8 cellular contexts compared by ENCODE assay signal in genomic region chr22:37283393-37283937, GRCh38. TPM values are rescaled to one million over a fixed set of nuclear protein-coding genes. Genes with fewer than 3 reads are reported as not detected.
A peak's percentile ranks its signal among the peaks of the same experiment; 100 is the strongest.
DNase-seq lines count a peak whose midpoint lies in the region; ATAC-seq and TF ChIP-seq lines count a peak whose summit lies in the region.

No MANE protein-coding gene starts in this region.

- H3K27ac Mint-ChIP-seq in activated T-cell treated with anti-CD3 and anti-CD28 coated beads, Interleukin-2, amount 50 U/mL, for 24 hours = peak overlapping the region; percentile 98

- peak; percentile 75 for DNase-seq in activated T-cell treated with anti-CD3 and anti-CD28 coated beads, Interleukin-2, amount 50 U/mL, for 1 hour
- DNase-seq in activated T-cell treated with anti-CD3 and anti-CD28 coated beads for 4 hours (no peak), left ventricle myocardium inferior (no peak), thoracic aorta (ENCODE audit: low spot score) (no peak), DMS 273 (lab: John Stamatoyannopoulos, UW; ENCODE audit: unreplicated experiment) (no peak), COLO668 (lab: John Stamatoyannopoulos, UW; ENCODE audit: unreplicated experiment) (no peak)
- peak; percentile 78 for DNase-seq in activated T-cell treated with anti-CD3 and anti-CD28 coated beads, Interleukin-2, amount 50 U/mL, for 24 hours

- H3K4me3 ChIP-seq in left ventricle myocardium inferior (peak overlapping the region; percentile 51), thoracic aorta (peak overlapping the region; percentile 67)

- peaks cover 71% of the 10 kb centered on the region for H3K4me1 Mint-ChIP-seq in activated T-cell treated with anti-CD3 and anti-CD28 coated beads, Interleukin-2, amount 50 U/mL, for 24 hours (ENCODE audit: low read depth)

- TF ChIP-seq CTCF in left ventricle myocardium inferior (IDR thresholded peaks at IDR 0.05; ENCODE audit: borderline replicate concordance) (no peak), thoracic aorta (IDR thresholded peaks at IDR 0.05) (no peak)

- H3K9me3 ChIP-seq in left ventricle myocardium inferior (replicated peaks) (no peaks in the 10 kb centered on the region), thoracic aorta (no peaks in the 10 kb centered on the region)

- ATAC-seq in thoracic aorta (ENCODE audit: insufficient number of reproducible peaks, low FRiP score, low read depth) (no peak), HG03135 (IDR thresholded peaks at IDR 0.05; ENCODE audit: unreplicated experiment) (no peak)

- H3K36me3 Mint-ChIP-seq in activated T-cell treated with anti-CD3 and anti-CD28 coated beads, Interleukin-2, amount 50 U/mL, for 24 hours (ENCODE audit: low read depth) = peaks cover 12% of the 10 kb centered on the region

- no peaks in the 10 kb centered on the region for H3K36me3 ChIP-seq in left ventricle myocardium inferior
- no peaks in the 10 kb centered on the region for H3K36me3 ChIP-seq in thoracic aorta

- H3K27me3 Mint-ChIP-seq in activated T-cell treated with anti-CD3 and anti-CD28 coated beads, Interleukin-2, amount 50 U/mL, for 24 hours = no peaks in the 10 kb centered on the region

- H3K9me3 Mint-ChIP-seq in activated T-cell treated with anti-CD3 and anti-CD28 coated beads, Interleukin-2, amount 50 U/mL, for 24 hours = no peaks in the 10 kb centered on the region

- H3K4me1 ChIP-seq in left ventricle myocardium inferior = peaks cover 11% of the 10 kb centered on the region
- no peaks in the 10 kb centered on the region for H3K4me1 ChIP-seq in thoracic aorta (ENCODE audit: control insufficient read depth in 1 of 2, low read depth in 2 of 2)

- intact Hi-C loops in left ventricle myocardium inferior (cut with micrococcal nuclease) = no loop called here

- H3K27me3 ChIP-seq in left ventricle myocardium inferior (ENCODE audit: low read depth) = peaks cover 97% of the 10 kb centered on the region
- H3K27me3 ChIP-seq in thoracic aorta (replicated peaks; ENCODE audit: insufficient read depth) = no peaks in the 10 kb centered on the region

- H3K27ac ChIP-seq in left ventricle myocardium inferior (replicated peaks) (peak overlapping the region; percentile 55), thoracic aorta (peak overlapping the region in 1 of 2 donors; percentile 30)

- H3K4me3 Mint-ChIP-seq in activated T-cell treated with anti-CD3 and anti-CD28 coated beads, Interleukin-2, amount 50 U/mL, for 24 hours = peak overlapping the region; percentile 84

RNA-seq across cellular contexts. Expression of gene CYTH4, which starts 1.2 kb away (rescaled TPM):
- 4.8 TPM for total RNA-seq in left ventricle myocardium inferior
- 10 to 100 TPM; 50.8 to 78.0 TPM for total RNA-seq in thoracic aorta

RNA-seq across cellular contexts. Expression of gene RAC2, which starts 39.4 kb away (rescaled TPM):
- 1.8 TPM for total RNA-seq in left ventricle myocardium inferior
- 10 to 100 TPM; 10.7 to 16.2 TPM for total RNA-seq in thoracic aorta

Comparison
In these comparisons a context has a peak if more than half of its experiments do, and no peak if none do; other contexts are left out.
1. DNase-seq: peak in activated T-cell treated with anti-CD3 and anti-CD28 coated beads, Interleukin-2, amount 50 U/mL, for 1 hour (single experiment) and activated T-cell treated with anti-CD3 and anti-CD28 coated beads, Interleukin-2, amount 50 U/mL, for 24 hours (single experiment); none in activated T-cell treated with anti-CD3 and anti-CD28 coated beads for 4 hours (single experiment), left ventricle myocardium inferior (single experiment), thoracic aorta (single experiment), DMS 273 (single experiment) and COLO668 (single experiment).